Comparison of ENCODE assay signal across 17 cellular contexts in the genomic region with DNA sequence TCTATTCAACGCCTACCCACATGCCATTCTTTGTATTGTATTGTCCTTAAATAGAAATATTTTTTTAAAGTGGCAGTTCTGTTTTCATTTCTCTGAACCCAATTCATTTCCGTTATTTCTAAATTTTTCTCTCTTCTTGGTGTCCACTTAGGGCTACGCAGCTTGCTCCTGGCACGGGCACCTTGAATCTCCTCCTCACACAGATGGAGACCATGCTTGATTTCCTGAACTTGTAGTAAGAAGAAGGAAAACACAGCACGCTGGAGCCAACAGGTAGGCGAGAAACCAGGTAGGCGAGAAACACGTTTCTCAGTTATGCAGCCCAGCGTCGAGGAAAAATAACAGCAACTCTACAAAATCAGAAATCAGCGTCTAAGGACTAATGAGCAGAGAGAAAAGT.
A peak's percentile ranks its signal among the peaks of the same experiment; 100 is the strongest.
DNase-seq lines count a peak whose midpoint lies in the region; TF ChIP-seq lines count a peak whose summit lies in the region.
"Had no signal": no experiment of that assay in that cellular context is flagged by ENCODE, and none has a peak within 500 bp of the region (broad histone marks: within the 10 kb centered on the region; RNA-seq: fewer than 3 reads in every experiment).

No MANE protein-coding gene starts in this region.

- no peak overlapping the region for H4K8ac ChIP-seq in H9 (replicated peaks; ENCODE audit: insufficient read length, low read depth, low read length)

- H4K91ac ChIP-seq in H9 (ENCODE audit: insufficient read length, low read depth, low read length), result no peak overlapping the region

- H3K9me3 ChIP-seq in H9 (ENCODE audit: control insufficient read depth, low read depth, low read length), result no peaks in the 10 kb centered on the region
- H3K9me3 ChIP-seq: BLaER1 treated with 17β-estradiol and CSF1 and Interleukin-3, amounts not matched to agents 10 nM and 100 nM; Caco-2 had no signal

- no peak overlapping the region for H3K4me2 ChIP-seq in H9 (ENCODE audit: insufficient read depth, insufficient read length, low read length)
- H3K4me2 ChIP-seq: BLaER1 treated with 17β-estradiol and CSF1 and Interleukin-3, amounts not matched to agents 10 nM and 100 nM had no signal

- no peak overlapping the region for H2BK5ac ChIP-seq in H9 (ENCODE audit: insufficient read length, low read length)

- no peak overlapping the region for H3T11ph ChIP-seq in H9 (ENCODE audit: low read length)

- TF ChIP-seq CTCF in H9 (conservative IDR thresholded peaks at IDR 0.05) (no peak), nephron progenitor cell (IDR thresholded peaks at IDR 0.05) (no peak), HFFc6 (IDR thresholded peaks at IDR 0.05) (no peak), chondrocyte (IDR thresholded peaks at IDR 0.05) (no peak)

- H2BK15ac ChIP-seq in H9 (ENCODE audit: low read depth, low read length), result no peak overlapping the region

- H3K4me3 Mint-ChIP-seq in H9, result no peak overlapping the region
- H3K4me3 Mint-ChIP-seq in nephron progenitor cell, result no peak overlapping the region
- H3K4me3 Mint-ChIP-seq in HFFc6, result no peak overlapping the region
- H3K4me3 Mint-ChIP-seq in chondrocyte (ENCODE audit: unreplicated experiment), result no peak overlapping the region
- H3K4me3 Mint-ChIP-seq: B cell; CD4-positive, alpha-beta T cell; CD8-positive, alpha-beta T cell had no signal

- H3K79me1 ChIP-seq in H9 (ENCODE audit: insufficient read depth, low read depth, low read length, poor library complexity, severe bottlenecking), result no peaks in the 10 kb centered on the region

- no peak overlapping the region for H2AFZ ChIP-seq in H9 (ENCODE audit: low read length)

- H3K18ac ChIP-seq in H9 (ENCODE audit: insufficient read length, low read depth, low read length), result no peak overlapping the region

- WGBS in H9 (ENCODE audit: extremely low coverage, insufficient read length, low lambda C conversion rate), result no CpG with 5 or more reads among the region's 11 CpGs

- no peak overlapping the region for H3K9ac ChIP-seq in H9 (ENCODE audit: extremely low read depth, insufficient read length, low read length)
- H3K9ac ChIP-seq: BLaER1 treated with 17β-estradiol and CSF1 and Interleukin-3, amounts not matched to agents 10 nM and 100 nM had no signal

- no peaks in the 10 kb centered on the region for H3K4me1 ChIP-seq in H9 (ENCODE audit: insufficient read depth, low read length)
- H3K4me1 ChIP-seq: BLaER1 treated with 17β-estradiol and CSF1 and Interleukin-3, amounts not matched to agents 10 nM and 100 nM; Caco-2 had no signal

- H3K27me3 Mint-ChIP-seq in H9 (ENCODE audit: low read depth) (no peaks in the 10 kb centered on the region), nephron progenitor cell (ENCODE audit: low read depth, poor library complexity) (peaks cover 2% of the 10 kb centered on the region), HFFc6 (ENCODE audit: insufficient read depth) (no peaks in the 10 kb centered on the region), chondrocyte (ENCODE audit: low read depth) (no peaks in the 10 kb centered on the region)

- no peak overlapping the region for H3K14ac ChIP-seq in H9 (ENCODE audit: insufficient read depth, low read length)

- H3K56ac ChIP-seq in H9 (ENCODE audit: insufficient read length, low read depth, low read length), result no peak overlapping the region

- no peak overlapping the region for H3K27ac ChIP-seq in H9 (ENCODE audit: insufficient read length, low read depth, low read length)
- H3K27ac ChIP-seq: BLaER1 treated with 17β-estradiol and CSF1 and Interleukin-3, amounts not matched to agents 10 nM and 100 nM; C4-2B had no signal

- no peak overlapping the region for H3K23ac ChIP-seq in H9 (ENCODE audit: insufficient read length, low read depth, low read length)

- no peaks in the 10 kb centered on the region for H3K23me2 ChIP-seq in H9 (ENCODE audit: insufficient read length, low read depth, low read length, poor library complexity, severe bottlenecking)

- DNase-seq in H9 (no peak), cerebellar cortex (ENCODE audit: low spot score) (peak; percentile 51), nephron progenitor cell (no peak), HFFc6 (no peak), activated gamma-delta T cell (lab: John Stamatoyannopoulos, UW) (no peak), chondrocyte (ENCODE audit: low spot score) (no peak)
- DNase-seq: 8988T; ACHN; Caco-2; Calu3; CD4-positive, alpha-beta T cell; CD8-positive, alpha-beta T cell; DMS79 treated with DMSO at 0.1 percent for 48 hours; GDM1 had no signal

- H2BK120ac ChIP-seq in H9 (ENCODE audit: low read depth, low read length, poor library complexity, severe bottlenecking), result no peak overlapping the region

- no peaks in the 10 kb centered on the region for H4K20me1 ChIP-seq in H9 (ENCODE audit: control insufficient read depth, insufficient read depth, insufficient read length)
- H4K20me1 ChIP-seq: BLaER1 treated with 17β-estradiol and CSF1 and Interleukin-3, amounts not matched to agents 10 nM and 100 nM had no signal

- peaks cover 6 to 15% of the 10 kb centered on the region in 2 experiments for H3K4me1 Mint-ChIP-seq in H9
- peaks cover 4% of the 10 kb centered on the region for H3K4me1 Mint-ChIP-seq in nephron progenitor cell
- H3K4me1 Mint-ChIP-seq in HFFc6 (ENCODE audit: low read depth), result no peaks in the 10 kb centered on the region
- H3K4me1 Mint-ChIP-seq in chondrocyte (ENCODE audit: low read depth), result no peaks in the 10 kb centered on the region
- H3K4me1 Mint-ChIP-seq: B cell had no signal

- no peak overlapping the region for H2BK20ac ChIP-seq in H9 (ENCODE audit: low read depth, low read length, poor library complexity, severe bottlenecking)

- H2BK12ac ChIP-seq in H9 (ENCODE audit: insufficient read length, low read depth, low read length), result no peak overlapping the region

- no peaks in the 10 kb centered on the region; a peak in 1 of 5 replicates for H3K9me3 Mint-ChIP-seq in H9
- no peaks in the 10 kb centered on the region for H3K9me3 Mint-ChIP-seq in nephron progenitor cell
- H3K9me3 Mint-ChIP-seq in HFFc6, result peaks cover 29% of the 10 kb centered on the region
- H3K9me3 Mint-ChIP-seq in chondrocyte (ENCODE audit: low read depth), result no peaks in the 10 kb centered on the region
- H3K9me3 Mint-ChIP-seq: CD4-positive, alpha-beta T cell; CD8-positive, alpha-beta T cell had no signal

- no peaks in the 10 kb centered on the region for H3K79me2 ChIP-seq in H9 (ENCODE audit: insufficient read depth, low read length)

- no peaks in the 10 kb centered on the region for H3K27me3 ChIP-seq in H9 (ENCODE audit: insufficient read depth, low read length)
- H3K27me3 ChIP-seq: BLaER1 treated with 17β-estradiol and CSF1 and Interleukin-3, amounts not matched to agents 10 nM and 100 nM had no signal

- H2AK5ac ChIP-seq in H9 (ENCODE audit: insufficient read length, low read length), result no peak overlapping the region

- H4K5ac ChIP-seq in H9 (ENCODE audit: insufficient read length, low read depth, low read length), result no peak overlapping the region

- H3K4ac ChIP-seq in H9 (ENCODE audit: low read depth, low read length), result no peak overlapping the region

- peaks cover 15 to 29% (median 28%) of the 10 kb centered on the region in 3 experiments for H3K36me3 Mint-ChIP-seq in H9 (ENCODE audit: insufficient read depth in 1 of 3, low read depth in 3 of 3)
- H3K36me3 Mint-ChIP-seq in nephron progenitor cell (ENCODE audit: low read depth), result peaks cover 9% of the 10 kb centered on the region
- no peaks in the 10 kb centered on the region for H3K36me3 Mint-ChIP-seq in HFFc6 (ENCODE audit: low read depth)
- H3K36me3 Mint-ChIP-seq in chondrocyte (ENCODE audit: low read depth), result no peaks in the 10 kb centered on the region
- H3K36me3 Mint-ChIP-seq: CD8-positive, alpha-beta T cell had no signal

- H3K27ac Mint-ChIP-seq in H9 (peak overlapping the region in 2 of 3 experiments; percentile 68 to 83; a peak in 3 of 7 replicates), nephron progenitor cell (peak overlapping the region; percentile 60), HFFc6 (no peak overlapping the region), chondrocyte (ENCODE audit: unreplicated experiment) (no peak overlapping the region)
- H3K27ac Mint-ChIP-seq: B cell; CD4-positive, alpha-beta T cell; CD8-positive, alpha-beta T cell had no signal

Comparison
In these comparisons a context has a peak if more than half of its experiments do, and no peak if none do; other contexts are left out.
1. H3K27ac Mint-ChIP-seq: peak in H9 (2 of 3) and nephron progenitor cell (single experiment); none in HFFc6 (single experiment) and chondrocyte (single experiment).